ENCODE assay signal across 10 cellular contexts in genomic region chr2:137964859-137965459, GRCh38. TPM values are rescaled to one million over a fixed set of nuclear protein-coding genes. Genes with fewer than 3 reads are reported as not detected.
A peak's percentile ranks its signal among the peaks of the same experiment; 100 is the strongest.
DNase-seq lines count a peak whose midpoint lies in the region; ATAC-seq and TF ChIP-seq lines count a peak whose summit lies in the region.
"Had no signal": no experiment of that assay in that cellular context is flagged by ENCODE, and none has a peak within 500 bp of the region (broad histone marks: within the 10 kb centered on the region; RNA-seq: fewer than 3 reads in every experiment).

No MANE protein-coding gene starts in this region.

- ATAC-seq in GM19397 (IDR thresholded peaks at IDR 0.05; ENCODE audit: unreplicated experiment) (no peak), GM21423 (IDR thresholded peaks at IDR 0.05; ENCODE audit: unreplicated experiment) (no peak)

- TF ChIP-seq POLR2A in suprapubic skin (IDR thresholded peaks at IDR 0.05): no peak

- 16% methylated on average over 3 of the region's 3 CpGs for WGBS in suprapubic skin

- no peaks in the 10 kb centered on the region for H3K4me1 ChIP-seq in colonic mucosa
- peaks cover 40% of the 10 kb centered on the region for H3K4me1 ChIP-seq in suprapubic skin

- TF ChIP-seq EP300 in suprapubic skin (IDR thresholded peaks at IDR 0.05): no peak

- no peaks in the 10 kb centered on the region for H3K9me3 ChIP-seq in colonic mucosa
- H3K9me3 ChIP-seq in suprapubic skin: no peaks in the 10 kb centered on the region
- H3K9me3 ChIP-seq: neutrophil had no signal

- TF ChIP-seq CTCF in colonic mucosa (IDR thresholded peaks at IDR 0.05) (no peak), suprapubic skin (IDR thresholded peaks at IDR 0.05) (no peak)

- no peaks in the 10 kb centered on the region for H3K27me3 ChIP-seq in colonic mucosa
- no peaks in the 10 kb centered on the region for H3K27me3 ChIP-seq in suprapubic skin
- H3K27me3 ChIP-seq: neutrophil had no signal

- H3K36me3 ChIP-seq in colonic mucosa (no peaks in the 10 kb centered on the region), suprapubic skin (no peaks in the 10 kb centered on the region)
- H3K36me3 ChIP-seq: neutrophil had no signal

- H3K4me3 ChIP-seq in colonic mucosa (peak overlapping the region; percentile 48), suprapubic skin (peak overlapping the region; percentile 44)

- DNase-seq in LHCN-M2 (ENCODE audit: low read depth) (peak; percentile 10), colonic mucosa (no peak), medulla oblongata (ENCODE audit: extremely low spot score) (peak; percentile 33), suprapubic skin (ENCODE audit: low spot score in 2 of 2) (no peak), AML-193 (lab: John Stamatoyannopoulos, UW) (no peak), islet precursor cell (no peak)
- DNase-seq: cortex of kidney had no signal

- intact Hi-C loops in colonic mucosa (cut with DNase I): no loop called here

- peak overlapping the region; percentile 56 to 89 for H3K9ac ChIP-seq in colonic mucosa (ENCODE audit: low read depth in 2 of 2, low read length in 2 of 2)

- H3K27ac ChIP-seq in colonic mucosa: peak overlapping the region; percentile 94
- H3K27ac ChIP-seq in suprapubic skin: peak overlapping the region; percentile 88
- H3K27ac ChIP-seq: neutrophil had no signal

RNA-seq across cellular contexts. Expression of gene HNMT, which starts 0.7 kb away (rescaled TPM):
- total RNA-seq in LHCN-M2 (2014; rRNA removed) (45.6 and 55.7 TPM in 2 replicates), colonic mucosa (10 to 100 TPM; 62.2 to 82.1 TPM), suprapubic skin (10 to 100 TPM; 16.7 to 28.5 (median 19.9) TPM)
- polyA plus RNA-seq in LHCN-M2 (2012): 28.6 TPM

Comparison
In these comparisons a context has a peak if more than half of its experiments do, and no peak if none do; other contexts are left out.
1. DNase-seq: peak in LHCN-M2 (single experiment) and medulla oblongata (single experiment); none in colonic mucosa (single experiment), suprapubic skin (0 of 2), AML-193 (0 of 2) and islet precursor cell (single experiment).